ENCODE assay signal across 8 cellular contexts in the genomic region with DNA sequence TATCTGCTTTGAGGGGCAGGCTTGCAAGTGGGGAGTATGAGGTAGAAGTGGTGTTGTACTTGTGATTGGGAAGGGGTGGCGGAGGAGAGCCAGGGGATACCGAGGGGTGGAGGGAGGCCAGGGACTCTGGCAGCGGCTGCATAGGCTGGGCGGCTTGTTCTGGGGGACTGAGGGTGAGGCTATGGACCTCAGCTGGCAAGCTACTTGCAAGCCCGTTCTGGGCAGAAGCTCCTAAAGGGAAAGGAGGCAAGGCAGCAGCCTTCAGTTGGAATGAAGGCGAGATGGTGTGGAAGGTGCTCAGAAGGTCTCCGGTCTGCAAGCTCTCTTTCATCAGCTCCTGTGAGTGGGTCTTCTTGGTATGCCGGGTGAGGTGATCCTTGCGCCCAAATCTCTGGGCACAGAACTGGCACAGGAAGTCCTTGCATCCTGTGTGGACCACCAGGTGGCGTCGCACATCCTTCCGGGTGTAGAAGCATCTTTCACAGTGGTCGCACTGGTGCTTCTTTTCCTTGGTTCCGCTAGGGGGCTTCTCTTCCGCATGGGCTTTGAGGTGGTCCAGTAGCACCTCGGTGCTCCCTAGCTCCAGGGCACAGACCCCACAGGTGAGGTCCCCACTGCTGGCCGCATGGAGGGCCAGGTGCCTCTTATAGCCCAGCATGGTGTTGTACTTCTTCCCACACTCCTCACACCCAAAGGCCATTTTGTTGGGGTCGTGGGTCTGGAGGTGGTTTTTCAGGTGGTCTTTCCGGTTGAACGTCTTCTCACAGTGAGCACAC.
DNase-seq lines count a peak whose midpoint lies in the region; ATAC-seq and TF ChIP-seq lines count a peak whose summit lies in the region.

No MANE protein-coding gene starts in this region.

- no peak overlapping the region for H3K4me3 Mint-ChIP-seq in activated naive CD8-positive, alpha-beta T cell treated with anti-CD3 and anti-CD28 coated beads, Interleukin-2, amount 10 ng/mL, durations not matched to agents 7 days and 5 days

- no TSS peak for BruUV-seq in A673 (replicated peaks; lab: Mats Ljungman, UMichigan)

- intact Hi-C loops in A673 (cut with micrococcal nuclease; ENCODE audit: unreplicated experiment), result loop anchor here (1.0 to 2.0 kb wide), 2 partner anchors 71 to 367 kb away; no protein-coding TSS in a partner anchor

- H3K27ac Mint-ChIP-seq in activated naive CD8-positive, alpha-beta T cell treated with anti-CD3 and anti-CD28 coated beads, Interleukin-2, amount 10 ng/mL, durations not matched to agents 7 days and 5 days, result no peak overlapping the region

- no peaks in the 10 kb centered on the region for H3K27me3 ChIP-seq in A673 (replicated peaks; ENCODE audit: insufficient read depth, low read depth, low read length, poor library complexity)
- no peaks in the 10 kb centered on the region for H3K27me3 ChIP-seq in iPS DF 6.9 (ENCODE audit: control insufficient read depth, insufficient read depth, low read length)

- H3K9me3 Mint-ChIP-seq in activated naive CD8-positive, alpha-beta T cell treated with anti-CD3 and anti-CD28 coated beads, Interleukin-2, amount 10 ng/mL, durations not matched to agents 7 days and 5 days, result no peaks in the 10 kb centered on the region

- H3K36me3 ChIP-seq in A673 (ENCODE audit: insufficient read depth, low read length, poor library complexity, severe bottlenecking), result no peaks in the 10 kb centered on the region
- no peaks in the 10 kb centered on the region for H3K36me3 ChIP-seq in iPS DF 6.9 (ENCODE audit: control insufficient read depth, insufficient read depth, low read length)

- peak; percentile 95 for TF ChIP-seq CTCF in A673 (conservative IDR thresholded peaks at IDR 0.05; ENCODE audit: low read depth, low read length)

- DNase-seq in A673 (ENCODE audit: low spot score), result peak; percentile 86
- DNase-seq in HT-29 (ENCODE audit: low spot score), result peak; percentile 59
- peak; percentile 60 for DNase-seq in SK-N-DZ (ENCODE audit: low spot score)
- DNase-seq in activated naive CD8-positive, alpha-beta T cell treated with anti-CD3 and anti-CD28 coated beads, Interleukin-2, amount 10 ng/mL, durations not matched to agents 7 days and 5 days, result peak; percentile 74
- DNase-seq in iPS DF 6.9 (ENCODE audit: low read depth, low spot score), result peak; percentile 90
- peak; percentile 32 to 55 for DNase-seq in stimulated activated CD4-positive, alpha-beta T cell treated with anti-CD3 and anti-CD28 coated beads, Interleukin-4, amount 100 ng/mL, for 4 hours

- H3K4me1 ChIP-seq in A673 (ENCODE audit: insufficient read depth, low read length, poor library complexity, severe bottlenecking) (no peaks in the 10 kb centered on the region), iPS DF 6.9 (ENCODE audit: control insufficient read depth, insufficient read depth, low read length) (no peaks in the 10 kb centered on the region)

- H3K4me3 ChIP-seq in A673 (ENCODE audit: low read depth, low read length, poor library complexity, severe bottlenecking) (no peak overlapping the region), iPS DF 6.9 (ENCODE audit: low read length) (no peak overlapping the region)

- CTCF ChIA-PET in A673 (lab: Charles Lee), result interaction anchor here (0.7 to 1.0 kb wide), 2 partner anchors 71 to 367 kb away, joined by 5 to 6 read pairs; no protein-coding TSS in a partner anchor

- no peaks in the 10 kb centered on the region for H3K36me3 Mint-ChIP-seq in activated naive CD8-positive, alpha-beta T cell treated with anti-CD3 and anti-CD28 coated beads, Interleukin-2, amount 10 ng/mL, durations not matched to agents 7 days and 5 days

- peak; percentile 57 for ATAC-seq in GM18505 (IDR thresholded peaks at IDR 0.05; ENCODE audit: unreplicated experiment)
- ATAC-seq in activated naive CD8-positive, alpha-beta T cell treated with anti-CD3 and anti-CD28 coated beads, Interleukin-2, amount 10 ng/mL, durations not matched to agents 7 days and 5 days (ENCODE audit: low read depth), result peak; percentile 73
- no peak for ATAC-seq in HG02973 (IDR thresholded peaks at IDR 0.05; ENCODE audit: unreplicated experiment)

- TF ChIP-seq POLR2A in GM18505 (IDR thresholded peaks at IDR 0.05; ENCODE audit: borderline replicate concordance, extremely low read depth, insufficient read depth, insufficient read length), result no peak

- POLR2A ChIA-PET in A673 (lab: Charles Lee; ENCODE audit: low non-redundant PET), result no interaction called here
- POLR2A ChIA-PET in activated naive CD8-positive, alpha-beta T cell treated with anti-CD3 and anti-CD28 coated beads, Interleukin-2, amount 10 ng/mL, durations not matched to agents 7 days and 5 days (lab: Charles Lee), result interaction anchor here (1.3 kb wide), 1 partner anchor 94 kb away, joined by 7 read pairs; no protein-coding TSS in a partner anchor

- H3K27me3 Mint-ChIP-seq in activated naive CD8-positive, alpha-beta T cell treated with anti-CD3 and anti-CD28 coated beads, Interleukin-2, amount 10 ng/mL, durations not matched to agents 7 days and 5 days, result peaks cover 6% of the 10 kb centered on the region

- no peak overlapping the region for H3K27ac ChIP-seq in A673 (ENCODE audit: low read depth, low read length, poor library complexity, severe bottlenecking)
- no peak overlapping the region for H3K27ac ChIP-seq in iPS DF 6.9 (ENCODE audit: low read length)

- WGBS in iPS DF 6.9 (ENCODE audit: insufficient coverage, insufficient read length), result no CpG with 5 or more reads among the region's 20 CpGs

- no peaks in the 10 kb centered on the region for H3K9me3 ChIP-seq in A673 (ENCODE audit: low read depth, low read length, poor library complexity, severe bottlenecking)
- H3K9me3 ChIP-seq in iPS DF 6.9 (ENCODE audit: control insufficient read depth, insufficient read depth, low read length), result no peaks in the 10 kb centered on the region

- H3K4me1 Mint-ChIP-seq in activated naive CD8-positive, alpha-beta T cell treated with anti-CD3 and anti-CD28 coated beads, Interleukin-2, amount 10 ng/mL, durations not matched to agents 7 days and 5 days, result peaks cover 12% of the 10 kb centered on the region
